1 cellular context compared by ENCODE assay signal in the genomic region with DNA sequence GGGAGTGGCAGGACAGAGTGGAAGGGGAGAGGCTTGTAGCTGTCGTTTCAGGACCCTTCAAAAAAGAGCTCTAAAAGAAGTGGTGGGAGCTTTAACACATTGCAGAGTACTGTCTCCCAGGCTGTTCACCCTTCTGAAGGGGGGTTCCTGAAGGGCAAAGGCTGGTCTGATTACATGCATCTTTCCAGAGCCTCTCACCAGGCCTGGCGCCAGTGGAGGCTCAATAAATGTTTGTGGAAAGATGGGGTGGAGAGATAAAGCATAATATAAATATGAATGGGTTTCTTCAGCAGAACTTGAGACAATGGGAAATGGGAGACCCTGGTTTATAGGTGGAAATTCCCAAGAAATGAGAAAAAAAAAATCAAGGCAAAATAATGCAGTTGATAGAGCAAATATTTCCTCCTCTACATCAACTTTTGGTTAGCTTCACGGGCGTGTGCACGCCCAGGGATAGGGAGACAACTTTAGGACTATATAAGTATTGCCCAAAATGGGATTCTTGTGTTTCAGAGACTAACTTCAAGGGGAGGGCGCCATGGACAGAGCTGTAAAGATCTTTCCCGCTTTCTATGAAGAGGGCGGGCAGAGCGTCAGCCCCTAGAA.
TF ChIP-seq lines count a peak whose summit lies in the region.

No MANE protein-coding gene starts in this region.

TF ChIP-seq in K562, 482 proteins besides CTCF, POLR2A, EP300 and RAD21 (continued from another document and continues in another):
- TF ChIP-seq, protein P1, sequence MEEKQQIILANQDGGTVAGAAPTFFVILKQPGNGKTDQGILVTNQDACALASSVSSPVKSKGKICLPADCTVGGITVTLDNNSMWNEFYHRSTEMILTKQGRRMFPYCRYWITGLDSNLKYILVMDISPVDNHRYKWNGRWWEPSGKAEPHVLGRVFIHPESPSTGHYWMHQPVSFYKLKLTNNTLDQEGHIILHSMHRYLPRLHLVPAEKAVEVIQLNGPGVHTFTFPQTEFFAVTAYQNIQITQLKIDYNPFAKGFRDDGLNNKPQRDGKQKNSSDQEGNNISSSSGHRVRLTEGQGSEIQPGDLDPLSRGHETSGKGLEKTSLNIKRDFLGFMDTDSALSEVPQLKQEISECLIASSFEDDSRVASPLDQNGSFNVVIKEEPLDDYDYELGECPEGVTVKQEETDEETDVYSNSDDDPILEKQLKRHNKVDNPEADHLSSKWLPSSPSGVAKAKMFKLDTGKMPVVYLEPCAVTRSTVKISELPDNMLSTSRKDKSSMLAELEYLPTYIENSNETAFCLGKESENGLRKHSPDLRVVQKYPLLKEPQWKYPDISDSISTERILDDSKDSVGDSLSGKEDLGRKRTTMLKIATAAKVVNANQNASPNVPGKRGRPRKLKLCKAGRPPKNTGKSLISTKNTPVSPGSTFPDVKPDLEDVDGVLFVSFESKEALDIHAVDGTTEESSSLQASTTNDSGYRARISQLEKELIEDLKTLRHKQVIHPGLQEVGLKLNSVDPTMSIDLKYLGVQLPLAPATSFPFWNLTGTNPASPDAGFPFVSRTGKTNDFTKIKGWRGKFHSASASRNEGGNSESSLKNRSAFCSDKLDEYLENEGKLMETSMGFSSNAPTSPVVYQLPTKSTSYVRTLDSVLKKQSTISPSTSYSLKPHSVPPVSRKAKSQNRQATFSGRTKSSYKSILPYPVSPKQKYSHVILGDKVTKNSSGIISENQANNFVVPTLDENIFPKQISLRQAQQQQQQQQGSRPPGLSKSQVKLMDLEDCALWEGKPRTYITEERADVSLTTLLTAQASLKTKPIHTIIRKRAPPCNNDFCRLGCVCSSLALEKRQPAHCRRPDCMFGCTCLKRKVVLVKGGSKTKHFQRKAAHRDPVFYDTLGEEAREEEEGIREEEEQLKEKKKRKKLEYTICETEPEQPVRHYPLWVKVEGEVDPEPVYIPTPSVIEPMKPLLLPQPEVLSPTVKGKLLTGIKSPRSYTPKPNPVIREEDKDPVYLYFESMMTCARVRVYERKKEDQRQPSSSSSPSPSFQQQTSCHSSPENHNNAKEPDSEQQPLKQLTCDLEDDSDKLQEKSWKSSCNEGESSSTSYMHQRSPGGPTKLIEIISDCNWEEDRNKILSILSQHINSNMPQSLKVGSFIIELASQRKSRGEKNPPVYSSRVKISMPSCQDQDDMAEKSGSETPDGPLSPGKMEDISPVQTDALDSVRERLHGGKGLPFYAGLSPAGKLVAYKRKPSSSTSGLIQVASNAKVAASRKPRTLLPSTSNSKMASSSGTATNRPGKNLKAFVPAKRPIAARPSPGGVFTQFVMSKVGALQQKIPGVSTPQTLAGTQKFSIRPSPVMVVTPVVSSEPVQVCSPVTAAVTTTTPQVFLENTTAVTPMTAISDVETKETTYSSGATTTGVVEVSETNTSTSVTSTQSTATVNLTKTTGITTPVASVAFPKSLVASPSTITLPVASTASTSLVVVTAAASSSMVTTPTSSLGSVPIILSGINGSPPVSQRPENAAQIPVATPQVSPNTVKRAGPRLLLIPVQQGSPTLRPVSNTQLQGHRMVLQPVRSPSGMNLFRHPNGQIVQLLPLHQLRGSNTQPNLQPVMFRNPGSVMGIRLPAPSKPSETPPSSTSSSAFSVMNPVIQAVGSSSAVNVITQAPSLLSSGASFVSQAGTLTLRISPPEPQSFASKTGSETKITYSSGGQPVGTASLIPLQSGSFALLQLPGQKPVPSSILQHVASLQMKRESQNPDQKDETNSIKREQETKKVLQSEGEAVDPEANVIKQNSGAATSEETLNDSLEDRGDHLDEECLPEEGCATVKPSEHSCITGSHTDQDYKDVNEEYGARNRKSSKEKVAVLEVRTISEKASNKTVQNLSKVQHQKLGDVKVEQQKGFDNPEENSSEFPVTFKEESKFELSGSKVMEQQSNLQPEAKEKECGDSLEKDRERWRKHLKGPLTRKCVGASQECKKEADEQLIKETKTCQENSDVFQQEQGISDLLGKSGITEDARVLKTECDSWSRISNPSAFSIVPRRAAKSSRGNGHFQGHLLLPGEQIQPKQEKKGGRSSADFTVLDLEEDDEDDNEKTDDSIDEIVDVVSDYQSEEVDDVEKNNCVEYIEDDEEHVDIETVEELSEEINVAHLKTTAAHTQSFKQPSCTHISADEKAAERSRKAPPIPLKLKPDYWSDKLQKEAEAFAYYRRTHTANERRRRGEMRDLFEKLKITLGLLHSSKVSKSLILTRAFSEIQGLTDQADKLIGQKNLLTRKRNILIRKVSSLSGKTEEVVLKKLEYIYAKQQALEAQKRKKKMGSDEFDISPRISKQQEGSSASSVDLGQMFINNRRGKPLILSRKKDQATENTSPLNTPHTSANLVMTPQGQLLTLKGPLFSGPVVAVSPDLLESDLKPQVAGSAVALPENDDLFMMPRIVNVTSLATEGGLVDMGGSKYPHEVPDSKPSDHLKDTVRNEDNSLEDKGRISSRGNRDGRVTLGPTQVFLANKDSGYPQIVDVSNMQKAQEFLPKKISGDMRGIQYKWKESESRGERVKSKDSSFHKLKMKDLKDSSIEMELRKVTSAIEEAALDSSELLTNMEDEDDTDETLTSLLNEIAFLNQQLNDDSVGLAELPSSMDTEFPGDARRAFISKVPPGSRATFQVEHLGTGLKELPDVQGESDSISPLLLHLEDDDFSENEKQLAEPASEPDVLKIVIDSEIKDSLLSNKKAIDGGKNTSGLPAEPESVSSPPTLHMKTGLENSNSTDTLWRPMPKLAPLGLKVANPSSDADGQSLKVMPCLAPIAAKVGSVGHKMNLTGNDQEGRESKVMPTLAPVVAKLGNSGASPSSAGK (IDR thresholded peaks at IDR 0.05), result peak; percentile 94
- TF ChIP-seq ZC3H8 (IDR thresholded peaks at IDR 0.05) (no peak), MBD2 (IDR thresholded peaks at IDR 0.05; ENCODE audit: borderline replicate concordance, low read depth) (no peak), L3MBTL2 (IDR thresholded peaks at IDR 0.05) (peak; percentile 99), NFRKB (IDR thresholded peaks at IDR 0.05; ENCODE audit: low read depth) (no peak), PML (IDR thresholded peaks at IDR 0.05; ENCODE audit: low read length) (no peak), FOXP1 (CRISPR knock-in tag; IDR thresholded peaks at IDR 0.05) (no peak), ZNF436 (CRISPR knock-in tag; IDR thresholded peaks at IDR 0.05) (no peak), ZNF232 (CRISPR knock-in tag; IDR thresholded peaks at IDR 0.05) (no peak), KDM5B (IDR thresholded peaks at IDR 0.05; ENCODE audit: insufficient replicate concordance, low read depth, low read length) (no peak), CTCFL (IDR thresholded peaks at IDR 0.05; ENCODE audit: borderline replicate concordance, insufficient read depth, low read depth, low read length, poor library complexity, severe bottlenecking) (no peak), ZNF507 (tag; conservative IDR thresholded peaks at IDR 0.05) (no peak), ZBTB34 (CRISPR knock-in tag; IDR thresholded peaks at IDR 0.05) (no peak), RBM22 (IDR thresholded peaks at IDR 0.05; ENCODE audit: low read depth, low read length, poor library complexity, severe bottlenecking) (no peak), ETV5 (CRISPR knock-in tag; IDR thresholded peaks at IDR 0.05; ENCODE audit: low read depth) (no peak), ILK (tag; IDR thresholded peaks at IDR 0.05; ENCODE audit: borderline replicate concordance, low read depth) (no peak), OTX1 (CRISPR knock-in tag; IDR thresholded peaks at IDR 0.05) (no peak), CHD1 (IDR thresholded peaks at IDR 0.05; ENCODE audit: low read length) (no peak), ZNF253 (CRISPR knock-in tag; conservative IDR thresholded peaks at IDR 0.05) (no peak), E2F8 (IDR thresholded peaks at IDR 0.05; ENCODE audit: low read depth, partially characterized antibody) (peak; percentile 68), NFIX (CRISPR knock-in tag; IDR thresholded peaks at IDR 0.05; ENCODE audit: low read depth) (no peak)
- TF ChIP-seq, protein P2, sequence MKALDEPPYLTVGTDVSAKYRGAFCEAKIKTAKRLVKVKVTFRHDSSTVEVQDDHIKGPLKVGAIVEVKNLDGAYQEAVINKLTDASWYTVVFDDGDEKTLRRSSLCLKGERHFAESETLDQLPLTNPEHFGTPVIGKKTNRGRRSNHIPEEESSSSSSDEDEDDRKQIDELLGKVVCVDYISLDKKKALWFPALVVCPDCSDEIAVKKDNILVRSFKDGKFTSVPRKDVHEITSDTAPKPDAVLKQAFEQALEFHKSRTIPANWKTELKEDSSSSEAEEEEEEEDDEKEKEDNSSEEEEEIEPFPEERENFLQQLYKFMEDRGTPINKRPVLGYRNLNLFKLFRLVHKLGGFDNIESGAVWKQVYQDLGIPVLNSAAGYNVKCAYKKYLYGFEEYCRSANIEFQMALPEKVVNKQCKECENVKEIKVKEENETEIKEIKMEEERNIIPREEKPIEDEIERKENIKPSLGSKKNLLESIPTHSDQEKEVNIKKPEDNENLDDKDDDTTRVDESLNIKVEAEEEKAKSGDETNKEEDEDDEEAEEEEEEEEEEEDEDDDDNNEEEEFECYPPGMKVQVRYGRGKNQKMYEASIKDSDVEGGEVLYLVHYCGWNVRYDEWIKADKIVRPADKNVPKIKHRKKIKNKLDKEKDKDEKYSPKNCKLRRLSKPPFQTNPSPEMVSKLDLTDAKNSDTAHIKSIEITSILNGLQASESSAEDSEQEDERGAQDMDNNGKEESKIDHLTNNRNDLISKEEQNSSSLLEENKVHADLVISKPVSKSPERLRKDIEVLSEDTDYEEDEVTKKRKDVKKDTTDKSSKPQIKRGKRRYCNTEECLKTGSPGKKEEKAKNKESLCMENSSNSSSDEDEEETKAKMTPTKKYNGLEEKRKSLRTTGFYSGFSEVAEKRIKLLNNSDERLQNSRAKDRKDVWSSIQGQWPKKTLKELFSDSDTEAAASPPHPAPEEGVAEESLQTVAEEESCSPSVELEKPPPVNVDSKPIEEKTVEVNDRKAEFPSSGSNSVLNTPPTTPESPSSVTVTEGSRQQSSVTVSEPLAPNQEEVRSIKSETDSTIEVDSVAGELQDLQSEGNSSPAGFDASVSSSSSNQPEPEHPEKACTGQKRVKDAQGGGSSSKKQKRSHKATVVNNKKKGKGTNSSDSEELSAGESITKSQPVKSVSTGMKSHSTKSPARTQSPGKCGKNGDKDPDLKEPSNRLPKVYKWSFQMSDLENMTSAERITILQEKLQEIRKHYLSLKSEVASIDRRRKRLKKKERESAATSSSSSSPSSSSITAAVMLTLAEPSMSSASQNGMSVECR (CRISPR knock-in tag; IDR thresholded peaks at IDR 0.05), result no peak
- TF ChIP-seq, protein P3, sequence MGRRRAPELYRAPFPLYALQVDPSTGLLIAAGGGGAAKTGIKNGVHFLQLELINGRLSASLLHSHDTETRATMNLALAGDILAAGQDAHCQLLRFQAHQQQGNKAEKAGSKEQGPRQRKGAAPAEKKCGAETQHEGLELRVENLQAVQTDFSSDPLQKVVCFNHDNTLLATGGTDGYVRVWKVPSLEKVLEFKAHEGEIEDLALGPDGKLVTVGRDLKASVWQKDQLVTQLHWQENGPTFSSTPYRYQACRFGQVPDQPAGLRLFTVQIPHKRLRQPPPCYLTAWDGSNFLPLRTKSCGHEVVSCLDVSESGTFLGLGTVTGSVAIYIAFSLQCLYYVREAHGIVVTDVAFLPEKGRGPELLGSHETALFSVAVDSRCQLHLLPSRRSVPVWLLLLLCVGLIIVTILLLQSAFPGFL (CRISPR knock-in tag; IDR thresholded peaks at IDR 0.05), result no peak
